In the genomic region with DNA sequence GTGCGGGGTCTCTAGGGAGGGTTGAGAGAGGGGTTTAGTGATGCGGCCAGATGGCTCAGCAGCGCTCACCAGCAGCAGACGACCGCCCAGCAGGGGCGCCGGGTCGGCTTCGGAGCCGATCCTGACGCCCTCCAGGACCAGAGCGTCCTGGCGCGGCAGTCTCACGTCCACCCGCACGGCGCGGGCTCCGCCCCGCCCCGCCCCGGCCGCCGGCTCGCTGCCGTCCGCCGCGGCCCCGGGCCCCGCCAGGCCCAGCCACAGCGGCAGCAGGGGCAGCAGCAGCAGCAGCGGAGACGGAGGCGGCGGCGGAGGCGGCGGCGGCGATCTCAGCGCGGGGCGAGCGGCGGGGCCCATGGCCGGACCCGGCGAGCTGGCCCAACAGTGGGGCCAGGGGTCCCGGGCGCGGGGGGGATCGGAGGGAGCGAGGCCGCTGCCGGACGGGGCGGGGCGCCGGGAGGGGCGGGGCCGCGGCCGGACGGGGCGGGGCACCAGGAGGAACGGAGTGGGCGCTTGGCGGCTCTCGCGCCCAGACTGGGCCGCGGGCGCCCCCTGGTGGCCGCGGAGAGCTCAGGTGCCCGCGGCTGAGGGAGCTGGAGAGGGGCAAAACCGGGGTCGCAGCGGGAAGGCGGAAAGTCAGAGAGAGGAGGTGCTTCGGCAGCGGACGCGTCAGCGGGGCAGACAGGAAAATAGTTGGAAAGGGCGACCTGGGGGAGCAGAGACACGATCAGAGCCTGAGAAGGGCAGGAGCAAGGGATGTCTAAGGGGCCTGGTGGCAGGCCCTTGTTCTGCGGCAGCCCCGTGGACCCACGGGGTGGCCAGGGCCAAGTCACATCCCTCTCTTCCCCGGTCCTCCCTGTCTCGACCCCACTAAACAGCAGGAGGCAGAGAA, we compare ENCODE assay signal across 8 cellular contexts. TPM values are rescaled to one million over a fixed set of nuclear protein-coding genes. Genes with fewer than 3 reads are reported as not detected.
DNase-seq lines count a peak whose midpoint lies in the region; ATAC-seq, FAIRE-seq and TF ChIP-seq lines count a peak whose summit lies in the region.

A gene (minus strand): TSS at position 452 of the 889 bp plus-strand sequence. CDS start 98 bp downstream, at position 354.

- H2BK15ac ChIP-seq in H1 (ENCODE audit: low read length) (no peak within 1 kb of the TSS), mesendoderm (replicated peaks; ENCODE audit: low read depth) (no peak within 1 kb of the TSS)

- peaks cover 0 to 7% (median 2%) of the 10 kb centered on the region in 4 experiments; a peak in 4 of 7 replicates for H3K4me1 ChIP-seq in H1 (replicated peaks in 1 of 4; ENCODE audit: control insufficient read depth in 3 of 4, insufficient read depth in 4 of 4, low read length in 3 of 4)
- no peaks in the 10 kb centered on the region for H3K4me1 ChIP-seq in mesendoderm (ENCODE audit: control insufficient read depth, low read depth, low read length)

- peak; percentile 78 to 86 for TF ChIP-seq RAD21 in H1 (IDR thresholded peaks at IDR 0.05 in 1 of 2, conservative IDR thresholded peaks at IDR 0.05 in 1 of 2; ENCODE audit: low read depth in 2 of 2, low read length in 2 of 2)

- H3K4ac ChIP-seq in H1 (replicated peaks; ENCODE audit: insufficient read length, low read depth, low read length) (peak within 1 kb of the TSS; percentile 72), mesendoderm (ENCODE audit: low read depth, low read length) (peak within 1 kb of the TSS; percentile 73)

- H2AK5ac ChIP-seq in H1 (ENCODE audit: low read depth, low read length) (peak within 1 kb of the TSS; percentile 82; the same call in 1 of the 2 replicates), mesendoderm (ENCODE audit: low read length) (no peak within 1 kb of the TSS)

- no peak within 1 kb of the TSS for H3K23ac ChIP-seq in H1 (ENCODE audit: insufficient read length)
- no peak within 1 kb of the TSS for H3K23ac ChIP-seq in mesendoderm (ENCODE audit: low read length)

- FAIRE-seq in H1 (lab: Jason Lieb, UNC), result no peak

- H3K9me3 ChIP-seq in H1 (ENCODE audit: insufficient read depth in 2 of 2, low read depth in 1 of 2, low read length in 1 of 2), result peaks cover 9% of the 10 kb centered on the region in 2 experiments

- no peaks in the 10 kb centered on the region; a peak in 1 of 4 replicates for H3K79me2 ChIP-seq in H1 (ENCODE audit: control insufficient read depth in 1 of 2, insufficient read depth in 2 of 2, low read length in 2 of 2)
- H3K79me2 ChIP-seq in mesendoderm (ENCODE audit: control insufficient read depth, insufficient read depth, low read length), result no peaks in the 10 kb centered on the region

- H3K4me3 ChIP-seq in H1 (ENCODE audit: extremely low read depth in 1 of 4, insufficient read depth in 2 of 4, low read depth in 3 of 4, low read length in 4 of 4) (peak within 1 kb of the TSS; percentile 42 to 66 (median 54)), mesendoderm (ENCODE audit: low read length) (peak within 1 kb of the TSS; percentile 66)

- no peaks in the 10 kb centered on the region for H3K36me3 ChIP-seq in H1 (ENCODE audit: control insufficient read depth in 2 of 4, insufficient read depth in 4 of 4, low read length in 3 of 4)
- H3K36me3 ChIP-seq in mesendoderm (ENCODE audit: control insufficient read depth, insufficient read depth, low read length), result no peaks in the 10 kb centered on the region

- H4K8ac ChIP-seq in H1 (ENCODE audit: extremely low read depth, insufficient read depth, low read length) (peak within 1 kb of the TSS; percentile 75), mesendoderm (ENCODE audit: low read depth, low read length) (no peak within 1 kb of the TSS)

- ATAC-seq in GM18909 (IDR thresholded peaks at IDR 0.05; ENCODE audit: poor library complexity, unreplicated experiment) (peak; percentile 71), HG03196 (IDR thresholded peaks at IDR 0.05; ENCODE audit: unreplicated experiment) (peak; percentile 45)

- peak within 1 kb of the TSS; percentile 87 to 88 for H3K4me2 ChIP-seq in H1 (ENCODE audit: insufficient read depth in 1 of 2, low read depth in 2 of 2, low read length in 2 of 2)
- H3K4me2 ChIP-seq in mesendoderm (ENCODE audit: low read length), result peak within 1 kb of the TSS; percentile 68

- H3K23me2 ChIP-seq in H1 (ENCODE audit: low read depth, low read length), result peaks cover 4% of the 10 kb centered on the region; the same call in 1 of the 2 replicates

- H3K56ac ChIP-seq in H1 (replicated peaks; ENCODE audit: insufficient read length, low read depth, low read length) (peak within 1 kb of the TSS; percentile 30), mesendoderm (ENCODE audit: low read length) (peak within 1 kb of the TSS; percentile 84)

- peak within 1 kb of the TSS; percentile 39; the same call in 1 of the 2 replicates for H2BK12ac ChIP-seq in H1 (ENCODE audit: low read depth, low read length)

- H3K27ac ChIP-seq in H1 (ENCODE audit: low read depth, low read length), result no peak within 1 kb of the TSS
- H3K27ac ChIP-seq in mesendoderm (ENCODE audit: low read depth, low read length), result no peak within 1 kb of the TSS

- peak; percentile 95 for DNase-seq in AG08395 (ENCODE audit: low spot score)
- peak; percentile 35 for DNase-seq in NCI-H82 treated with DMSO at 0.1 percent for 48 hours (lab: John Stamatoyannopoulos, UW; ENCODE audit: unreplicated experiment)
- DNase-seq in activated CD8-positive, alpha-beta memory T cell treated with anti-CD3 and anti-CD28 coated beads for 48 hours (ENCODE audit: low read depth in 2 of 3, low spot score in 2 of 3), result peak; percentile 57 to 84 (median 66)
- DNase-seq in H1 (ENCODE audit: low read depth in 1 of 2, low spot score in 2 of 2), result peak; percentile 77 to 95
- peak; percentile 93 for DNase-seq in mesendoderm
- DNase-seq in stimulated activated CD8-positive, alpha-beta memory T cell treated with anti-CD3 and anti-CD28 coated beads, Interleukin-12 subunit alpha, Interleukin-12 subunit beta, amount 100 ng/mL, for 4 hours (ENCODE audit: low read depth), result peak; percentile 73

- H2AFZ ChIP-seq in H1 (ENCODE audit: low read length), result peak within 1 kb of the TSS; percentile 75; the same call in 1 of the 2 replicates

- CTCF ChIA-PET in H1 (lab: Charles Lee; ENCODE audit: partially characterized antibody), result interaction anchor here (0.6 to 6.1 kb wide), 13 partner anchors 9 to 170 kb away, joined by 3 to 28 read pairs (median 3); a partner anchor contains a TSS

- H3K14ac ChIP-seq in H1 (ENCODE audit: insufficient read length), result no peak within 1 kb of the TSS

- peak within 1 kb of the TSS in 1 of 4 experiments; percentile 34; a peak in 3 of 7 replicates for H3K9ac ChIP-seq in H1 (replicated peaks in 1 of 4; ENCODE audit: extremely low read depth in 1 of 4, low read depth in 3 of 4, low read length in 3 of 4)
- peak within 1 kb of the TSS; percentile 84 for H3K9ac ChIP-seq in mesendoderm (ENCODE audit: low read length)

- peak within 1 kb of the TSS; percentile 68 for H4K5ac ChIP-seq in H1 (ENCODE audit: insufficient read length, low read depth, low read length)
- H4K5ac ChIP-seq in mesendoderm (ENCODE audit: low read length), result no peak within 1 kb of the TSS

- TF ChIP-seq CTCF in H1 (IDR thresholded peaks at IDR 0.05; ENCODE audit: control extremely low read depth in 1 of 3, insufficient read depth in 1 of 3, low read depth in 1 of 3, low read length in 3 of 3), result peak; percentile 79 to 92 (median 79)

- H4K20me1 ChIP-seq in H1 (replicated peaks in 1 of 2; ENCODE audit: control insufficient read depth in 1 of 2, insufficient read depth in 2 of 2, low read length in 2 of 2), result peaks cover 0 to 2% of the 10 kb centered on the region in 2 experiments

- peak within 1 kb of the TSS; percentile 91 for H4K91ac ChIP-seq in H1 (replicated peaks; ENCODE audit: insufficient read length, low read length)

- no peak within 1 kb of the TSS for H2BK20ac ChIP-seq in H1 (ENCODE audit: low read length)

- H3K79me1 ChIP-seq in H1 (ENCODE audit: low read depth, low read length) (no peaks in the 10 kb centered on the region), mesendoderm (ENCODE audit: low read length) (no peaks in the 10 kb centered on the region)

- H3K27me3 ChIP-seq in H1 (replicated peaks in 1 of 4; ENCODE audit: control insufficient read depth in 3 of 4, extremely low read depth in 1 of 4, insufficient read depth in 3 of 4, low read length in 3 of 4), result no peaks in the 10 kb centered on the region
- H3K27me3 ChIP-seq in mesendoderm (ENCODE audit: insufficient read depth, low read length, poor library complexity), result no peaks in the 10 kb centered on the region

- no peak within 1 kb of the TSS; the same call in 1 of the 2 replicates for H2BK5ac ChIP-seq in H1 (ENCODE audit: low read depth, low read length)
- H2BK5ac ChIP-seq in mesendoderm (ENCODE audit: low read length), result no peak within 1 kb of the TSS

- TF ChIP-seq EP300 in H1 (IDR thresholded peaks at IDR 0.05; ENCODE audit: borderline replicate concordance in 1 of 2, low read depth in 2 of 2, low read length in 2 of 2), result no peak

- TF ChIP-seq POLR2A in H1 (IDR thresholded peaks at IDR 0.05; ENCODE audit: control extremely low read depth in 1 of 2, low read depth in 2 of 2, low read length in 2 of 2), result no peak

- no peak within 1 kb of the TSS for H2BK120ac ChIP-seq in H1 (replicated peaks; ENCODE audit: low read depth, low read length)
- no peak within 1 kb of the TSS for H2BK120ac ChIP-seq in mesendoderm (ENCODE audit: low read depth, low read length)

- H3K18ac ChIP-seq in H1 (ENCODE audit: extremely low read depth, low read length), result peak within 1 kb of the TSS; percentile 51
- H3K18ac ChIP-seq in mesendoderm (ENCODE audit: low read length), result peak within 1 kb of the TSS; percentile 87

- whole genome bisulfite sequencing in H1 (ENCODE audit: extremely low coverage in 1 of 2, insufficient coverage in 1 of 2, insufficient read length in 1 of 2, insufficient replicate concordance in 2 of 2, low coverage in 1 of 2, low lambda C conversion rate in 2 of 2, missing lambda C conversion rate in 1 of 2), 2 experiments, result 5% methylated on average over 41 of the region's 95 CpGs; no CpG with 5 or more reads in 1 of the 2 experiments
- WGBS in mesendoderm (ENCODE audit: extremely low coverage, insufficient coverage, low lambda C conversion rate), result no CpG with 5 or more reads among the region's 95 CpGs

- POLR2A ChIA-PET in H1 (lab: Charles Lee; ENCODE audit: partially characterized antibody), result interaction anchor here (1.0 to 2.8 kb wide), 4 partner anchors 12 to 36 kb away, joined by 3 to 10 read pairs (median 6); a partner anchor contains a TSS

TF ChIP-seq in H1, 55 proteins besides CTCF, POLR2A, EP300 and RAD21 (continues in another document):
- TF ChIP-seq ZNF274 (IDR thresholded peaks at IDR 0.05; ENCODE audit: borderline replicate concordance, extremely low read depth, low read length), result no peak

RNA-seq across cellular contexts. Expression of the gene that starts here (rescaled TPM):
- 15.3 and 19.0 TPM in 2 replicates for total RNA-seq in H1 (2021; fragmentation: NEBNext Ultra II Directional; extraction: Animal tissue kit (Norgen Biotek cat#: 25700))
- 13.1 and 16.4 TPM in 2 replicates for polyA plus RNA-seq in H1 (2011; rRNA removed)
- 16.2 TPM for polyA plus RNA-seq in H1 (2011; cell fraction: cytosol; rRNA removed)
- 46.1 TPM for polyA plus RNA-seq in H1 (2011; cell fraction: nucleus; rRNA removed)
- 8.4 to 15.1 TPM (median 13.4 TPM) in 4 replicates for polyA plus RNA-seq in H1 (2012, experiment 1 of 2)
- 8.7 TPM for polyA plus RNA-seq in H1 (2012, experiment 2 of 2)
- polyA plus RNA-seq in H1 (2013, experiment 1 of 2), result 7.8 TPM
- 6.5 TPM for polyA plus RNA-seq in H1 (2013, experiment 2 of 2)
- 9.0 and 11.8 TPM in 2 replicates for polyA minus RNA-seq in H1 (2011; rRNA and poly(A)+ RNA removed)
- polyA minus RNA-seq in H1 (2011; cell fraction: cytosol; rRNA and poly(A)+ RNA removed), result 8.1 TPM
- 17.5 TPM for polyA minus RNA-seq in H1 (2011; cell fraction: nucleus; rRNA and poly(A)+ RNA removed)
- polyA plus RNA-seq in mesendoderm (2013, experiment 1 of 2), result 3.1 TPM
- 2.9 TPM for polyA plus RNA-seq in mesendoderm (2013, experiment 2 of 2)

Comparison
In these comparisons a context has a peak if more than half of its experiments do, and no peak if none do; other contexts are left out.
1. DNase-seq: peak in every context shown above with its lines; median percentile 95 in AG08395; 93 in mesendoderm; 86 in H1; 73 in stimulated activated CD8-positive, alpha-beta memory T cell treated with anti-CD3 and anti-CD28 coated beads, Interleukin-12 subunit alpha, Interleukin-12 subunit beta, amount 100 ng/mL, for 4 hours; 66 in activated CD8-positive, alpha-beta memory T cell treated with anti-CD3 and anti-CD28 coated beads for 48 hours; 35 in NCI-H82 treated with DMSO at 0.1 percent for 48 hours.